ENCODE assay signal across 13 cellular contexts in genomic region chr17:82077617-82078358, GRCh38. TPM values are rescaled to one million over a fixed set of nuclear protein-coding genes. Genes with fewer than 3 reads are reported as not detected.
DNase-seq lines count a peak whose midpoint lies in the region; FAIRE-seq and TF ChIP-seq lines count a peak whose summit lies in the region.
"Had no signal": no experiment of that assay in that cellular context is flagged by ENCODE, and none has a peak within 500 bp of the region (broad histone marks: within the 10 kb centered on the region; RNA-seq: fewer than 3 reads in every experiment).

No MANE protein-coding gene starts in this region.

- 75 to 88% (median 80%) methylated on average over 14 to 28 of the region's 28 CpGs for WGBS in adrenal gland, 4 donors

- TF ChIP-seq POLR2A in adrenal gland (IDR thresholded peaks at IDR 0.05) = no peak

- H3K9me3 ChIP-seq in adrenal gland (replicated peaks in 1 of 3) (no peaks in the 10 kb centered on the region), PC-9 (ENCODE audit: insufficient read depth, low read depth) (no peaks in the 10 kb centered on the region)
- H3K9me3 ChIP-seq: BLaER1 treated with 17β-estradiol and CSF1 and Interleukin-3, amounts not matched to agents 10 nM and 100 nM; thyroid gland had no signal

- H3K36me3 ChIP-seq in adrenal gland (replicated peaks in 1 of 2) (peaks cover 0 to 42% of the 10 kb centered on the region in 2 donors), PC-9 (ENCODE audit: low read depth) (no peaks in the 10 kb centered on the region)

- H3K27ac Mint-ChIP-seq in nephron = peak overlapping the region; percentile 84 to 96 (median 94)
- H3K27ac Mint-ChIP-seq: IgD-negative memory B cell had no signal

- H3K27me3 ChIP-seq in adrenal gland = no peaks in the 10 kb centered on the region
- no peaks in the 10 kb centered on the region for H3K27me3 ChIP-seq in PC-9 (ENCODE audit: insufficient read depth, low read depth)
- H3K27me3 ChIP-seq: BLaER1 treated with 17β-estradiol and CSF1 and Interleukin-3, amounts not matched to agents 10 nM and 100 nM; thyroid gland had no signal

- H3K4me2 ChIP-seq in PC-9 = no peak overlapping the region

- TF ChIP-seq CTCF in nephron (IDR thresholded peaks at IDR 0.05; ENCODE audit: unreplicated experiment in 3 of 3) (no peak), adrenal gland (IDR thresholded peaks at IDR 0.05) (no peak), PC-9 (conservative IDR thresholded peaks at IDR 0.05) (no peak)

- H3K4me1 Mint-ChIP-seq in nephron = peaks cover 13% of the 10 kb centered on the region

- POLR2A ChIA-PET in PC-9 (lab: Charles Lee; ENCODE audit: unreplicated experiment) = interaction anchor here (0.6 to 0.7 kb wide), 2 partner anchors 357 to 366 kb away, joined by 8 to 18 read pairs; no protein-coding TSS in a partner anchor

- H3K4me3 ChIP-seq in adrenal gland = no peak overlapping the region
- no peak overlapping the region for H3K4me3 ChIP-seq in PC-9
- H3K4me3 ChIP-seq: BLaER1 treated with 17β-estradiol and CSF1 and Interleukin-3, amounts not matched to agents 10 nM and 100 nM; thyroid gland had no signal

- peak overlapping the region in 2 of 3 experiments; percentile 47 to 65 for H3K4me3 Mint-ChIP-seq in nephron

- H4K20me1 ChIP-seq in PC-9 (ENCODE audit: insufficient read depth) = peaks cover 14% of the 10 kb centered on the region

- intact Hi-C loops in adrenal gland (cut with DNase I) = no loop called here
- intact Hi-C loops in PC-9 (cut with micrococcal nuclease; ENCODE audit: unreplicated experiment) = no loop called here

- H3F3A ChIP-seq in PC-9 (ENCODE audit: insufficient read depth, low read depth) = peaks cover 20% of the 10 kb centered on the region

- no peaks in the 10 kb centered on the region for H3K9me3 Mint-ChIP-seq in nephron

- BruUV-seq in PC-9 (replicated peaks; lab: Mats Ljungman, UMichigan) = no TSS peak

- H3K36me3 Mint-ChIP-seq in nephron (ENCODE audit: low read depth) = peaks cover 11% of the 10 kb centered on the region
- H3K36me3 Mint-ChIP-seq: IgD-negative memory B cell had no signal

- no peaks in the 10 kb centered on the region for H3K9me2 ChIP-seq in PC-9 (ENCODE audit: insufficient read depth)

- H3K4me1 ChIP-seq in adrenal gland (replicated peaks in 1 of 2) (no peaks in the 10 kb centered on the region), PC-9 (replicated peaks; ENCODE audit: insufficient read depth) (no peaks in the 10 kb centered on the region)
- H3K4me1 ChIP-seq: thyroid gland had no signal

- H3K27me3 Mint-ChIP-seq in nephron (ENCODE audit: low read depth) = peaks cover 9% of the 10 kb centered on the region

- DNase-seq in amniotic epithelial cell (ENCODE audit: low read depth) (peak; percentile 21), adrenal gland (no peak), PC-9 (no peak)
- no peak for DNase-seq in NK-92 treated with Interleukin-12 subunit alpha and Interleukin-12 subunit beta, amount 100 ng/mL, for 24 hours (lab: John Stamatoyannopoulos, UW)
- DNase-seq: activated CD4-positive, alpha-beta T cell treated with anti-CD3 and anti-CD28 coated beads, Interleukin-2, amount 50 U/mL, for 48 hours; activated naive CD4-positive, alpha-beta T cell treated with anti-CD3 and anti-CD28 coated beads, Interleukin-2, amount 50 U/mL, for 16 hours; GOT3; T-helper 2 cell; thyroid gland had no signal

- H3K79me2 ChIP-seq in PC-9 (ENCODE audit: low read depth) = no peaks in the 10 kb centered on the region

- CTCF ChIA-PET in PC-9 (lab: Charles Lee) = no interaction called here

- peak; percentile 36 for FAIRE-seq in G401.6 (lab: Jason Lieb, UNC)

- H3K27ac ChIP-seq in adrenal gland = no peak overlapping the region
- H3K27ac ChIP-seq in PC-9 = no peak overlapping the region
- H3K27ac ChIP-seq: BLaER1 treated with 17β-estradiol and CSF1 and Interleukin-3, amounts not matched to agents 10 nM and 100 nM; thyroid gland had no signal

- H2AFZ ChIP-seq in PC-9 = no peak overlapping the region

RNA-seq across cellular contexts. Expression of gene DUS1L, which starts 12.2 kb away (rescaled TPM):
- 100 to 1,000 TPM in 1 of 8 donors, 10 to 100 TPM in 7; 62.0 to 109 (median 75.7) TPM for total RNA-seq in adrenal gland
- polyA plus RNA-seq in adrenal gland = 100 to 1,000 TPM in 2 of 3 donors, 10 to 100 TPM in 1; 38.5 to 397 (median 291) TPM
- 138 and 175 TPM in 2 replicates for total RNA-seq in PC-9 (2021)

RNA-seq across cellular contexts. Expression of gene FASN, which starts 20.2 kb away (rescaled TPM):
- total RNA-seq in adrenal gland (100 to 1,000 TPM in 3 of 8 donors, 10 to 100 TPM in 5; 64.0 to 276 (median 85.6) TPM), PC-9 (2021) (455 and 658 TPM in 2 replicates)
- polyA plus RNA-seq in adrenal gland = 100 to 1,000 TPM in 1 of 3 donors, 10 to 100 TPM in 2; 18.9 to 273 (median 59.0) TPM

RNA-seq across cellular contexts. Expression of gene GPS1, which starts 26.1 kb away (rescaled TPM):
- total RNA-seq in adrenal gland (100 to 1,000 TPM in 6 of 8 donors, 10 to 100 TPM in 2; 77.4 to 130 (median 110) TPM), PC-9 (2021) (121 and 124 TPM in 2 replicates)
- 100 to 1,000 TPM in 2 of 3 donors, 10 to 100 TPM in 1; 37.4 to 305 (median 246) TPM for polyA plus RNA-seq in adrenal gland

RNA-seq across cellular contexts. Expression of gene RFNG, which starts 26.2 kb away (rescaled TPM):
- total RNA-seq in adrenal gland (10 to 100 TPM; 26.8 to 69.5 (median 47.4) TPM), PC-9 (2021) (40.4 and 49.1 TPM in 2 replicates)
- 10 to 100 TPM; 21.2 to 78.0 (median 74.0) TPM for polyA plus RNA-seq in adrenal gland

RNA-seq across cellular contexts. Expression of gene DCXR, which starts 40.3 kb away (rescaled TPM):
- 100 to 1,000 TPM in 6 of 8 donors, 10 to 100 TPM in 2; 66.9 to 183 (median 111) TPM for total RNA-seq in adrenal gland
- 100 to 1,000 TPM in 1 of 3 donors, 10 to 100 TPM in 2; 67.7 to 163 (median 96.0) TPM for polyA plus RNA-seq in adrenal gland
- 120 and 129 TPM in 2 replicates for total RNA-seq in PC-9 (2021)
